In genomic region chr5:21031001-21031400, GRCh38 we compare ENCODE assay signal across 33 cellular contexts.
"Had no signal": no experiment of that assay in that cellular context is flagged by ENCODE, and none has a peak within 500 bp of the region (broad histone marks: within the 10 kb centered on the region; RNA-seq: fewer than 3 reads in every experiment).

No MANE protein-coding gene starts in this region.

- ATAC-seq: activated CD8-positive, alpha-beta T cell treated with anti-CD3 and anti-CD28 coated beads for 36 hours; activated naive CD4-positive, alpha-beta T cell treated with anti-CD3 and anti-CD28 coated beads, Interleukin-2, amount 50 U/mL, for 72 hours; body of pancreas; K562; PC-3; Right ventricle myocardium inferior; SK-N-SH treated with all-trans-retinoic acid at 6 μM for 48 hours had no signal

- H3K36me3 ChIP-seq: adrenal gland, breast epithelium had no signal

- H3K27ac ChIP-seq: adrenal gland, body of pancreas, breast epithelium, RWPE1 had no signal

- H3K9me3 Mint-ChIP-seq: activated CD4-positive, alpha-beta T cell treated with anti-CD3 and anti-CD28 coated beads, Interleukin-2, amount 10 ng/mL, durations not matched to agents 24 days and 14 days had no signal

- H3K4me3 ChIP-seq: adrenal gland, body of pancreas, breast epithelium, K562 had no signal

- H3K27ac Mint-ChIP-seq: activated CD4-positive, alpha-beta T cell treated with anti-CD3 and anti-CD28 coated beads, Interleukin-2, amount 10 ng/mL, durations not matched to agents 24 days and 14 days; activated CD8-positive, alpha-beta T cell treated with anti-CD3 and anti-CD28 coated beads for 36 hours; activated naive CD4-positive, alpha-beta T cell treated with anti-CD3 and anti-CD28 coated beads, Interleukin-2, amount 50 U/mL, for 72 hours; activated T-cell treated with anti-CD3 and anti-CD28 coated beads, Interleukin-2, amount 50 U/mL, for 24 hours; activated T-helper 2 cell treated with anti-CD3 and anti-CD28 coated beads, Interferon-gamma antibody, Interleukin-2, Interleukin-4, amounts not matched to agents 10 μg/mL and 5 μg/mL and 100 μg/mL, durations not matched to agents 14 hours and 24 hours and 36 hours had no signal

- DNase-seq: activated CD4-positive, alpha-beta T cell treated with anti-CD3 and anti-CD28 coated beads, Interleukin-2, amount 10 ng/mL, durations not matched to agents 24 days and 14 days; activated CD4-positive, alpha-beta T cell treated with anti-CD3 and anti-CD28 coated beads, Interleukin-2, amount 50 U/mL, for 4 hours; activated CD8-positive, alpha-beta T cell treated with anti-CD3 and anti-CD28 coated beads for 36 hours; activated gamma-delta T cell; activated naive CD4-positive, alpha-beta T cell treated with Interleukin-2 at 50 U/mL for 16 hours; activated T-cell treated with anti-CD3 and anti-CD28 coated beads, Interleukin-2, amount 50 U/mL, for 24 hours; adrenal gland; body of pancreas; caudate nucleus; cerebellar nuclear complex; NCI-H1105; NCI-H1417 treated with DMSO at 0.1 percent for 48 hours; NCI-H187 treated with DMSO at 0.1 percent for 48 hours; NCI-H2081; NCI-H2171 treated with DMSO at 0.1 percent for 48 hours; NCI-H2227 treated with DMSO at 0.1 percent for 48 hours; NCI-H446; NCI-H510A treated with DMSO at 0.1 percent for 48 hours; NCI-H69; NCI-H82; PC-3; SIG-M5; SW 1271; T-helper 1 cell; T-helper 2 cell; T-helper 9 cell had no signal

- H3K27me3 Mint-ChIP-seq: activated CD4-positive, alpha-beta T cell treated with anti-CD3 and anti-CD28 coated beads, Interleukin-2, amount 10 ng/mL, durations not matched to agents 24 days and 14 days; activated CD8-positive, alpha-beta T cell treated with anti-CD3 and anti-CD28 coated beads for 36 hours; activated T-cell treated with anti-CD3 and anti-CD28 coated beads, Interleukin-2, amount 50 U/mL, for 24 hours had no signal

- H3K36me3 Mint-ChIP-seq: activated naive CD4-positive, alpha-beta T cell treated with anti-CD3 and anti-CD28 coated beads, Interleukin-2, amount 50 U/mL, for 72 hours had no signal

- H3K9me3 ChIP-seq: adrenal gland, breast epithelium had no signal

- H3K27me3 ChIP-seq: adrenal gland, body of pancreas, breast epithelium had no signal

- H3K4me1 ChIP-seq: adrenal gland, body of pancreas, breast epithelium had no signal

- H3K4me3 Mint-ChIP-seq: activated CD4-positive, alpha-beta T cell treated with anti-CD3 and anti-CD28 coated beads, Interleukin-2, amount 10 ng/mL, durations not matched to agents 24 days and 14 days; activated CD8-positive, alpha-beta T cell treated with anti-CD3 and anti-CD28 coated beads for 36 hours; activated T-cell treated with anti-CD3 and anti-CD28 coated beads, Interleukin-2, amount 50 U/mL, for 24 hours had no signal

- H3K4me1 Mint-ChIP-seq: activated CD4-positive, alpha-beta T cell treated with anti-CD3 and anti-CD28 coated beads, Interleukin-2, amount 10 ng/mL, durations not matched to agents 24 days and 14 days had no signal
